Comparison of ENCODE assay signal across 8 cellular contexts in genomic region chr2:95728878-95729511, GRCh38.
DNase-seq lines count a peak whose midpoint lies in the region; ATAC-seq and TF ChIP-seq lines count a peak whose summit lies in the region.

No MANE protein-coding gene starts in this region.

- H3K27ac ChIP-seq in colonic mucosa (no peak overlapping the region), liver (ENCODE audit: low read depth in 1 of 2, low read length in 2 of 2) (peak overlapping the region; percentile 79 to 95)

- DNase-seq in AG09309 (ENCODE audit: low read depth) = peak; percentile 79
- peak; percentile 65 for DNase-seq in NCI-H128 (lab: John Stamatoyannopoulos, UW; ENCODE audit: unreplicated experiment)
- DNase-seq in SKM-1 (lab: John Stamatoyannopoulos, UW; ENCODE audit: unreplicated experiment) = peak; percentile 48
- DNase-seq in colonic mucosa = peak; percentile 66
- DNase-seq in stromal cell of bone marrow (ENCODE audit: low read depth) = peak; percentile 76

- intact Hi-C loops in colonic mucosa (cut with DNase I) = no loop called here

- no peak overlapping the region for H3K9ac ChIP-seq in colonic mucosa (ENCODE audit: low read depth in 2 of 2, low read length in 2 of 2)
- H3K9ac ChIP-seq in liver (ENCODE audit: low read depth in 1 of 2, low read length in 2 of 2) = no peak overlapping the region

- H3K4me3 ChIP-seq in AG09309 (ENCODE audit: control insufficient read depth, low read depth, low read length) (no peak overlapping the region), colonic mucosa (no peak overlapping the region), liver (ENCODE audit: low read depth in 1 of 3, low read length in 3 of 3) (no peak overlapping the region)

- 6% methylated on average over 7 of the region's 7 CpGs for WGBS in liver

- TF ChIP-seq CTCF in AG09309 (IDR thresholded peaks at IDR 0.05; ENCODE audit: control insufficient read depth, insufficient read depth, low read depth, low read length, missing control alignments) (peak; percentile 63), colonic mucosa (IDR thresholded peaks at IDR 0.05) (peak; percentile 41), liver (IDR thresholded peaks at IDR 0.05; ENCODE audit: low read depth, low read length, missing input control) (peak; percentile 75)

- ATAC-seq in GM18508 (IDR thresholded peaks at IDR 0.05; ENCODE audit: insufficient read depth, unreplicated experiment) (peak; percentile 50), GM19324 (IDR thresholded peaks at IDR 0.05; ENCODE audit: low FRiP score, unreplicated experiment) (no peak)

- no peaks in the 10 kb centered on the region for H3K27me3 ChIP-seq in colonic mucosa
- no peaks in the 10 kb centered on the region for H3K27me3 ChIP-seq in liver (ENCODE audit: control insufficient read depth in 4 of 4, insufficient read depth in 4 of 4, low read length in 3 of 4)

- H3K9me3 ChIP-seq in colonic mucosa = no peaks in the 10 kb centered on the region
- H3K9me3 ChIP-seq in liver (ENCODE audit: control insufficient read depth in 4 of 4, low read length in 3 of 4) = no peaks in the 10 kb centered on the region

- TF ChIP-seq RAD21 in liver (IDR thresholded peaks at IDR 0.05) = peak; percentile 93 to 95

- H3K36me3 ChIP-seq in colonic mucosa = no peaks in the 10 kb centered on the region
- H3K36me3 ChIP-seq in liver (ENCODE audit: control insufficient read depth in 4 of 4, insufficient read depth in 3 of 4, low read depth in 1 of 4, low read length in 3 of 4) = no peaks in the 10 kb centered on the region

- no peaks in the 10 kb centered on the region for H3K4me1 ChIP-seq in colonic mucosa
- peaks cover 4 to 18% (median 13%) of the 10 kb centered on the region in 4 donors for H3K4me1 ChIP-seq in liver (ENCODE audit: control insufficient read depth in 4 of 4, insufficient read depth in 4 of 4, low read length in 3 of 4)

TF ChIP-seq in liver, 16 proteins besides CTCF, POLR2A, EP300 and RAD21:
- peak; percentile 46 for TF ChIP-seq MAX (IDR thresholded peaks at IDR 0.05)
- TF ChIP-seq FOXA2 (IDR thresholded peaks at IDR 0.05) = no peak
- TF ChIP-seq ATF3 (IDR thresholded peaks at IDR 0.05) = no peak
- peak; percentile 6 for TF ChIP-seq ZBTB33 (IDR thresholded peaks at IDR 0.05)
- TF ChIP-seq HNF4G (IDR thresholded peaks at IDR 0.05) = no peak
- TF ChIP-seq NR2F2 (IDR thresholded peaks at IDR 0.05) = no peak
- peak; percentile 44 for TF ChIP-seq SP1 (IDR thresholded peaks at IDR 0.05)
- TF ChIP-seq YY1 (IDR thresholded peaks at IDR 0.05) = peak; percentile 63
- TF ChIP-seq RXRA (IDR thresholded peaks at IDR 0.05) = peak in 1 of 2 donors; percentile 36
- TF ChIP-seq REST (IDR thresholded peaks at IDR 0.05) = no peak
- no peak for TF ChIP-seq TAF1 (conservative IDR thresholded peaks at IDR 0.05)
- TF ChIP-seq EGR1 (IDR thresholded peaks at IDR 0.05; ENCODE audit: low read depth in 2 of 2) = no peak
- TF ChIP-seq GABPA (IDR thresholded peaks at IDR 0.05 in 1 of 2, conservative IDR thresholded peaks at IDR 0.05 in 1 of 2) = no peak
- TF ChIP-seq FOXA1 (IDR thresholded peaks at IDR 0.05) = peak; percentile 7
- TF ChIP-seq JUND (IDR thresholded peaks at IDR 0.05) = peak in 1 of 2 donors; percentile 16
- TF ChIP-seq HNF4A (conservative IDR thresholded peaks at IDR 0.05) = peak in 1 of 2 donors; percentile 32
